ENCODE assay signal across 10 cellular contexts in the genomic region with DNA sequence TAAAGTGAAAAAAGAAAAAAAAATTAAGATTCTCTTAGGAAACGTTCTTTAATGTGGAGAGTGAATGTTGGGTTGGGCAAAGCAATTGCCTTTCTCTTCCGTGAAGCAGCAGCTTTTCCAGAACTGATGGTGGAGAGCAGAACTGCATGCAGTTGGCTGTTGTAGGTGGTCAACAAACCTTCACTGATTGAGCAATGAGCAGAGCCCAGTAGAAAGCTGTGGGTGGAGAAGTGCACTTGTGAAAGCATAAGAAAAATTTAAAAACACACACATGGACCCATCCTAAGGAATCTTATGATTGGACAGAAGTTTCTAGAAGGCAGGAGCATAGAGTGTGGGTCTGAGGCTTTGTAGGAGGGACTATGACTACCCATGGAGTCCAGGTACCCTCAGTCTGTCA. TPM values are rescaled to one million over a fixed set of nuclear protein-coding genes. Genes with fewer than 3 reads are reported as not detected.
DNase-seq lines count a peak whose midpoint lies in the region; ATAC-seq, FAIRE-seq and TF ChIP-seq lines count a peak whose summit lies in the region.
"Had no signal": no experiment of that assay in that cellular context is flagged by ENCODE, and none has a peak within 500 bp of the region (broad histone marks: within the 10 kb centered on the region; RNA-seq: fewer than 3 reads in every experiment).

No MANE protein-coding gene starts in this region.

- no peaks in the 10 kb centered on the region for H3K9me1 ChIP-seq in keratinocyte (ENCODE audit: control insufficient read depth, extremely low read depth, insufficient read depth, low read length)

- peak overlapping the region; percentile 79 for H2AFZ ChIP-seq in keratinocyte (ENCODE audit: control insufficient read depth, low read length)

- peak overlapping the region; percentile 77 for H3K4me2 ChIP-seq in keratinocyte (ENCODE audit: control insufficient read depth, extremely low read depth, insufficient read depth, low read depth, low read length)

- POLR2A ChIA-PET in MCF 10A (lab: Yijun Ruan, JAX): interaction anchor here (0.6 to 1.8 kb wide), 7 partner anchors 121 to 684 kb away, joined by 3 to 8 read pairs (median 4); no protein-coding TSS in a partner anchor
- POLR2A ChIA-PET in naive thymus-derived CD4-positive, alpha-beta T cell (lab: Charles Lee): no interaction called here

- H3K27ac Mint-ChIP-seq in MCF 10A (ENCODE audit: low read depth, unreplicated experiment): no peak overlapping the region
- H3K27ac Mint-ChIP-seq in naive thymus-derived CD4-positive, alpha-beta T cell: no peak overlapping the region

- BruUV-seq in MCF 10A (replicated peaks; lab: Mats Ljungman, UMichigan): no TSS peak

- 46 to 70% methylated on average over 2 of the region's 2 CpGs for WGBS in testis, 2 donors

- peaks cover 20% of the 10 kb centered on the region for H3K4me1 Mint-ChIP-seq in MCF 10A (ENCODE audit: insufficient read depth, unreplicated experiment)
- peaks cover 0 to 12% (median 8%) of the 10 kb centered on the region in 7 donors for H3K4me1 Mint-ChIP-seq in naive thymus-derived CD4-positive, alpha-beta T cell

- DNase-seq in HuH-7 (ENCODE audit: low spot score): peak; percentile 44
- peak; percentile 26 for DNase-seq in MCF 10A (ENCODE audit: unreplicated experiment)
- DNase-seq in keratinocyte (ENCODE audit: low read depth, low spot score): no peak
- DNase-seq in testis: no peak
- DNase-seq in naive thymus-derived CD4-positive, alpha-beta T cell: no peak
- DNase-seq in COLO668 (lab: John Stamatoyannopoulos, UW; ENCODE audit: unreplicated experiment): no peak
- DNase-seq in DMS79 treated with DMSO at 0.1 percent for 48 hours (lab: John Stamatoyannopoulos, UW): no peak

- CTCF ChIA-PET in MCF 10A (lab: Yijun Ruan, JAX): interaction anchor here (0.6 to 38.6 kb wide), 13 partner anchors 8 to 263 kb away, joined by 3 to 981 read pairs (median 3); no protein-coding TSS in a partner anchor
- CTCF ChIA-PET in naive thymus-derived CD4-positive, alpha-beta T cell (lab: Charles Lee): interaction anchor here (2.5 kb wide), 1 partner anchor 213 kb away, joined by 7 read pairs; no protein-coding TSS in a partner anchor

- peaks cover 26% of the 10 kb centered on the region for H3K27me3 Mint-ChIP-seq in MCF 10A (ENCODE audit: insufficient read depth, unreplicated experiment)
- peaks cover 0 to 18% (median 8%) of the 10 kb centered on the region in 5 donors for H3K27me3 Mint-ChIP-seq in naive thymus-derived CD4-positive, alpha-beta T cell

- intact Hi-C loops in MCF 10A (cut with micrococcal nuclease) (loop anchor here (2.0 kb wide), 1 partner anchor 17 kb away; no protein-coding TSS in a partner anchor), testis (cut with DNase I; ENCODE audit: low total_unique reads) (loop anchor here (10.0 kb wide), 3 partner anchors 105 to 205 kb away; no protein-coding TSS in a partner anchor)
- intact Hi-C loops in naive thymus-derived CD4-positive, alpha-beta T cell (cut with micrococcal nuclease): no loop called here

- dilution Hi-C loops in keratinocyte (cut with MboI; ENCODE audit: extremely low pct_ligation_motif_present, low sequenced_read_pairs): no loop called here

- no peaks in the 10 kb centered on the region for H3K27me3 ChIP-seq in keratinocyte (ENCODE audit: control insufficient read depth, extremely low read depth, insufficient read depth, low read length)
- no peaks in the 10 kb centered on the region for H3K27me3 ChIP-seq in testis
- no peaks in the 10 kb centered on the region for H3K27me3 ChIP-seq in naive thymus-derived CD4-positive, alpha-beta T cell (ENCODE audit: control insufficient read depth in 2 of 2, insufficient read depth in 2 of 2, low read length in 2 of 2)

- H3K4me1 ChIP-seq in keratinocyte (ENCODE audit: control insufficient read depth, extremely low read depth, insufficient read depth, low read length): peaks cover 20% of the 10 kb centered on the region
- H3K4me1 ChIP-seq in testis: peaks cover 3% of the 10 kb centered on the region
- H3K4me1 ChIP-seq in naive thymus-derived CD4-positive, alpha-beta T cell (ENCODE audit: control insufficient read depth in 2 of 2, insufficient read depth in 2 of 2, low read length in 2 of 2): peaks cover 0 to 8% of the 10 kb centered on the region in 2 donors

- H3K36me3 ChIP-seq in keratinocyte (ENCODE audit: control insufficient read depth in 2 of 2, extremely low read depth in 1 of 2, insufficient read depth in 2 of 2, low read length in 2 of 2) (no peaks in the 10 kb centered on the region), testis (ENCODE audit: low read depth, missing control alignments) (no peaks in the 10 kb centered on the region)
- no peaks in the 10 kb centered on the region for H3K36me3 ChIP-seq in naive thymus-derived CD4-positive, alpha-beta T cell (ENCODE audit: control insufficient read depth in 2 of 3, insufficient read depth in 3 of 3, low read length in 3 of 3)

- H3K9ac ChIP-seq in keratinocyte (ENCODE audit: control insufficient read depth, extremely low read depth, insufficient read depth, low read length): peak overlapping the region; percentile 16

- H4K20me1 ChIP-seq in keratinocyte (ENCODE audit: control insufficient read depth, extremely low read depth, insufficient read depth, low read length): no peaks in the 10 kb centered on the region

- ATAC-seq in naive thymus-derived CD4-positive, alpha-beta T cell: no peak
- ATAC-seq in HG02870 (IDR thresholded peaks at IDR 0.05; ENCODE audit: unreplicated experiment): no peak

- TF ChIP-seq CTCF in MCF 10A (IDR thresholded peaks at IDR 0.05; ENCODE audit: unreplicated experiment): no peak
- no peak for TF ChIP-seq CTCF in keratinocyte (optimal IDR thresholded peaks at IDR 0.05 in 1 of 3, IDR thresholded peaks at IDR 0.05 in 1 of 3, conservative IDR thresholded peaks at IDR 0.05 in 1 of 3; ENCODE audit: extremely low read depth in 1 of 3, insufficient read depth in 2 of 3, low read length in 3 of 3)
- no peak for TF ChIP-seq CTCF in testis (IDR thresholded peaks at IDR 0.05)

- H3K9me3 ChIP-seq in keratinocyte (ENCODE audit: control insufficient read depth, low read depth, low read length): no peaks in the 10 kb centered on the region
- no peaks in the 10 kb centered on the region for H3K9me3 ChIP-seq in testis
- H3K9me3 ChIP-seq in naive thymus-derived CD4-positive, alpha-beta T cell (ENCODE audit: control insufficient read depth in 2 of 3, low read length in 3 of 3): no peaks in the 10 kb centered on the region

- no peak for TF ChIP-seq POLR2A in testis (IDR thresholded peaks at IDR 0.05)

- no peaks in the 10 kb centered on the region for H3K79me2 ChIP-seq in keratinocyte (ENCODE audit: control insufficient read depth, insufficient read depth, low read length)

- H3K4me3 ChIP-seq in keratinocyte (ENCODE audit: control insufficient read depth in 2 of 3, extremely low read depth in 1 of 3, insufficient read depth in 2 of 3, low read depth in 1 of 3, low read length in 3 of 3): no peak overlapping the region
- H3K4me3 ChIP-seq in testis: no peak overlapping the region
- H3K4me3 ChIP-seq in naive thymus-derived CD4-positive, alpha-beta T cell (ENCODE audit: low read length): no peak overlapping the region

- H3K36me3 Mint-ChIP-seq in MCF 10A (ENCODE audit: insufficient read depth, unreplicated experiment): no peaks in the 10 kb centered on the region
- H3K36me3 Mint-ChIP-seq in naive thymus-derived CD4-positive, alpha-beta T cell: no peaks in the 10 kb centered on the region

- FAIRE-seq in keratinocyte (lab: Jason Lieb, UNC): no peak

- no peak overlapping the region for H3K4me3 Mint-ChIP-seq in MCF 10A (ENCODE audit: unreplicated experiment)
- H3K4me3 Mint-ChIP-seq in naive thymus-derived CD4-positive, alpha-beta T cell: no peak overlapping the region

- H3K9me3 Mint-ChIP-seq in MCF 10A (ENCODE audit: unreplicated experiment): no peaks in the 10 kb centered on the region
- H3K9me3 Mint-ChIP-seq in naive thymus-derived CD4-positive, alpha-beta T cell: no peaks in the 10 kb centered on the region

- H3K27ac ChIP-seq in keratinocyte (ENCODE audit: control insufficient read depth, insufficient read depth, low read length) (peak overlapping the region; percentile 39), testis (peak overlapping the region; percentile 60 to 77)
- H3K27ac ChIP-seq in naive thymus-derived CD4-positive, alpha-beta T cell (ENCODE audit: low read depth, low read length): no peak overlapping the region

RNA-seq across cellular contexts. Expression of a gene that starts 4.5 kb away (rescaled TPM):
- total RNA-seq in MCF 10A (2022) (not detected in 2 replicates), testis (1 to 10 TPM; 9.6 to 10.0 TPM)
- polyA plus RNA-seq in keratinocyte (0.01 to 0.03 TPM in 2 of 3 replicates, not detected in the other), testis (ENCODE audit: insufficient read depth, low read depth, low replicate concordance) (26.5 TPM)
- not detected for polyA plus RNA-seq in keratinocyte (2011; ENCODE audit: low read depth)
- 0.01 and 0.03 TPM in 2 replicates for polyA plus RNA-seq in keratinocyte (2011; cell fraction: cytosol; rRNA removed)
- 0.03 and 0.04 TPM in 2 replicates for polyA plus RNA-seq in keratinocyte (2011; cell fraction: nucleus; rRNA removed)
- 0.05 and 0.06 TPM in 2 replicates for polyA plus RNA-seq in keratinocyte (2012; ENCODE audit: low replicate concordance)
- polyA minus RNA-seq in keratinocyte: 0.10 TPM in 1 of 3 replicates, not detected in the others
- polyA minus RNA-seq in keratinocyte (2011; cell fraction: cytosol; rRNA and poly(A)+ RNA removed): not detected
- polyA minus RNA-seq in keratinocyte (2011; cell fraction: nucleus; rRNA and poly(A)+ RNA removed): not detected in 2 replicates
- total RNA-seq in naive thymus-derived CD4-positive, alpha-beta T cell: not detected
- not detected for polyA plus RNA-seq in naive thymus-derived CD4-positive, alpha-beta T cell

RNA-seq across cellular contexts. Expression of a gene that starts 13.9 kb away (rescaled TPM):
- total RNA-seq in MCF 10A (2022) (not detected in 2 replicates), testis (under 1 TPM; 0.55 to 0.87 TPM)
- polyA plus RNA-seq in keratinocyte (not detected in 3 replicates), testis (ENCODE audit: insufficient read depth, low read depth, low replicate concordance) (1.1 TPM)
- not detected for polyA plus RNA-seq in keratinocyte (2011; ENCODE audit: low read depth)
- not detected in 2 replicates for polyA plus RNA-seq in keratinocyte (2011; cell fraction: cytosol; rRNA removed)
- not detected in 2 replicates for polyA plus RNA-seq in keratinocyte (2011; cell fraction: nucleus; rRNA removed)
- not detected in 2 replicates for polyA plus RNA-seq in keratinocyte (2012; ENCODE audit: low replicate concordance)
- not detected in 3 replicates for polyA minus RNA-seq in keratinocyte
- not detected for polyA minus RNA-seq in keratinocyte (2011; cell fraction: cytosol; rRNA and poly(A)+ RNA removed)
- not detected in 2 replicates for polyA minus RNA-seq in keratinocyte (2011; cell fraction: nucleus; rRNA and poly(A)+ RNA removed)
- not detected for total RNA-seq in naive thymus-derived CD4-positive, alpha-beta T cell
- not detected for polyA plus RNA-seq in naive thymus-derived CD4-positive, alpha-beta T cell
- total RNA-seq: mucosa of gallbladder, SK-MEL-5 had no signal

Comparison
In these comparisons a context has a peak if more than half of its experiments do, and no peak if none do; other contexts are left out.
1. DNase-seq: peak in HuH-7 (single experiment) and MCF 10A (single experiment); none in keratinocyte (single experiment), testis (single experiment), naive thymus-derived CD4-positive, alpha-beta T cell (0 of 9), COLO668 (single experiment) and DMS79 treated with DMSO at 0.1 percent for 48 hours (single experiment).
2. RNA of a gene that starts 4.5 kb away (total RNA-seq): 9.6 to 10.0 TPM in testis; not detected in MCF 10A and not detected in naive thymus-derived CD4-positive, alpha-beta T cell; every median in the first group is over 10 times any median in the second.
3. intact Hi-C loops: an anchor here in MCF 10A (2.0 kb wide) and testis (10.0 kb wide); none called in naive thymus-derived CD4-positive, alpha-beta T cell.